ENCODE assay signal across 1 cellular context in the genomic region with DNA sequence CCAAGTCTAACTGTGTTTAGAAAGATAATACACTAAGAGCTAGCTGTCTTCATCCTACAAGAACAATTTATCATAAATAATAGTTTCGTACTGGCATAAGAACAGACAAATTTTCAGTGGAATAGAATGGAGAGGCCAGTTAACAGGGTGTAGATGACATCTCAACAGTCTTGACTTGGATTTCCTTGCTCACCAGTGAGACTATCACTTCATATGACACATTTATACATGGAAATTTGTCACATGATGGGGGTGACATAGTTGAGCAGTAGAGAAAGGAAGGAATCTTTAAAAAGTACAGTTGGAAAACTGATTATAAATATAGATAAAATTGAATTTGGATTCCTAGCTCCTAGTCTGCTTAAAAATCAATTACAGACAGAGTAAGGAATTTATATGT.
TF ChIP-seq lines count a peak whose summit lies in the region.

No MANE protein-coding gene starts in this region.

TF ChIP-seq in GM12878, 131 proteins besides CTCF, POLR2A, EP300 and RAD21:
- TF ChIP-seq SMAD5 (IDR thresholded peaks at IDR 0.05; ENCODE audit: low read depth) (no peak), ZNF207 (IDR thresholded peaks at IDR 0.05; ENCODE audit: borderline replicate concordance) (no peak), RAD51 (IDR thresholded peaks at IDR 0.05) (no peak), BACH1 (IDR thresholded peaks at IDR 0.05; ENCODE audit: borderline replicate concordance) (no peak), MEF2B (IDR thresholded peaks at IDR 0.05; ENCODE audit: partially characterized antibody, poor library complexity, severe bottlenecking) (no peak), STAT3 (IDR thresholded peaks at IDR 0.05; ENCODE audit: low read depth, low read length) (no peak), KDM1A (IDR thresholded peaks at IDR 0.05; ENCODE audit: borderline replicate concordance) (no peak), ZNF217 (IDR thresholded peaks at IDR 0.05) (no peak), HDGF (IDR thresholded peaks at IDR 0.05) (no peak), BHLHE40 (IDR thresholded peaks at IDR 0.05; ENCODE audit: borderline replicate concordance in 1 of 2, low read depth in 2 of 2, low read length in 1 of 2) (no peak), TCF12 (IDR thresholded peaks at IDR 0.05; ENCODE audit: low read depth, low read length) (no peak), MYC (IDR thresholded peaks at IDR 0.05; ENCODE audit: insufficient read depth, insufficient read length, insufficient replicate concordance, low read length, severe bottlenecking) (no peak), STAT1 (conservative IDR thresholded peaks at IDR 0.05) (no peak)
- TF ChIP-seq, protein P1, sequence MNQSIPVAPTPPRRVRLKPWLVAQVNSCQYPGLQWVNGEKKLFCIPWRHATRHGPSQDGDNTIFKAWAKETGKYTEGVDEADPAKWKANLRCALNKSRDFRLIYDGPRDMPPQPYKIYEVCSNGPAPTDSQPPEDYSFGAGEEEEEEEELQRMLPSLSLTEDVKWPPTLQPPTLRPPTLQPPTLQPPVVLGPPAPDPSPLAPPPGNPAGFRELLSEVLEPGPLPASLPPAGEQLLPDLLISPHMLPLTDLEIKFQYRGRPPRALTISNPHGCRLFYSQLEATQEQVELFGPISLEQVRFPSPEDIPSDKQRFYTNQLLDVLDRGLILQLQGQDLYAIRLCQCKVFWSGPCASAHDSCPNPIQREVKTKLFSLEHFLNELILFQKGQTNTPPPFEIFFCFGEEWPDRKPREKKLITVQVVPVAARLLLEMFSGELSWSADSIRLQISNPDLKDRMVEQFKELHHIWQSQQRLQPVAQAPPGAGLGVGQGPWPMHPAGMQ (IDR thresholded peaks at IDR 0.05; ENCODE audit: borderline replicate concordance), result no peak
